ENCODE assay signal across 8 cellular contexts in genomic region chr1:159012495-159012894, GRCh38. TPM values are rescaled to one million over a fixed set of nuclear protein-coding genes. Genes with fewer than 3 reads are reported as not detected.
DNase-seq lines count a peak whose midpoint lies in the region; TF ChIP-seq lines count a peak whose summit lies in the region.

No MANE protein-coding gene starts in this region.

- H3K9me3 ChIP-seq in effector memory CD4-positive, alpha-beta T cell (ENCODE audit: control insufficient read depth, low read length): no peaks in the 10 kb centered on the region

- intact Hi-C loops in posterior vena cava (cut with DNase I): no loop called here

- DNase-seq in ELR (ENCODE audit: low read depth): peak; percentile 53
- DNase-seq in HFFc6: no peak
- DNase-seq in T-helper 2 cell treated with Interferon-gamma antibody and Interleukin-4, amounts not matched to agents 5 μg/mL and 100 μg/mL, for 36 hours (ENCODE audit: low spot score): peak; percentile 70
- DNase-seq in effector memory CD4-positive, alpha-beta T cell: peak in 2 of 3 donors; percentile 29 to 32
- peak; percentile 33 for DNase-seq in retina
- no peak for DNase-seq in H7
- no peak for DNase-seq in posterior vena cava (ENCODE audit: low spot score)
- no peak for DNase-seq in mesenteric fat pad (ENCODE audit: low spot score)

- peaks cover 36% of the 10 kb centered on the region for H3K4me1 ChIP-seq in effector memory CD4-positive, alpha-beta T cell (ENCODE audit: control insufficient read depth, insufficient read depth, low read length, poor library complexity, severe bottlenecking)

- H3K9me3 Mint-ChIP-seq in HFFc6: no peaks in the 10 kb centered on the region
- H3K9me3 Mint-ChIP-seq in T-helper 2 cell treated with Interferon-gamma antibody and Interleukin-4, amounts not matched to agents 5 μg/mL and 100 μg/mL, for 36 hours: no peaks in the 10 kb centered on the region

- no peak for TF ChIP-seq CTCF in HFFc6 (IDR thresholded peaks at IDR 0.05)

- H3K36me3 Mint-ChIP-seq in HFFc6 (ENCODE audit: low read depth): peaks cover 54% of the 10 kb centered on the region
- peaks cover 74% of the 10 kb centered on the region for H3K36me3 Mint-ChIP-seq in T-helper 2 cell treated with Interferon-gamma antibody and Interleukin-4, amounts not matched to agents 5 μg/mL and 100 μg/mL, for 36 hours (ENCODE audit: low read depth)

- peaks cover 66% of the 10 kb centered on the region for H3K4me1 Mint-ChIP-seq in HFFc6 (ENCODE audit: low read depth)
- H3K4me1 Mint-ChIP-seq in T-helper 2 cell treated with Interferon-gamma antibody and Interleukin-4, amounts not matched to agents 5 μg/mL and 100 μg/mL, for 36 hours (ENCODE audit: low read depth): peaks cover 54% of the 10 kb centered on the region

- H3K36me3 ChIP-seq in effector memory CD4-positive, alpha-beta T cell (ENCODE audit: control insufficient read depth, insufficient read depth, low read length): peaks cover 14% of the 10 kb centered on the region
- no peaks in the 10 kb centered on the region for H3K36me3 ChIP-seq in H7 (replicated peaks; ENCODE audit: control insufficient read depth, insufficient read depth, low read length)

- peak overlapping the region; percentile 45 for H3K4me3 ChIP-seq in effector memory CD4-positive, alpha-beta T cell (ENCODE audit: insufficient read depth, low read depth, low read length, poor library complexity, severe bottlenecking)
- H3K4me3 ChIP-seq in H7 (ENCODE audit: insufficient read depth, low read depth, low read length): no peak overlapping the region

- H3K27me3 ChIP-seq in effector memory CD4-positive, alpha-beta T cell (replicated peaks; ENCODE audit: control insufficient read depth, insufficient read depth, low read length, poor library complexity, severe bottlenecking): no peaks in the 10 kb centered on the region
- peaks cover 3% of the 10 kb centered on the region for H3K27me3 ChIP-seq in H7 (ENCODE audit: control insufficient read depth, insufficient read depth, low read length)

- peak overlapping the region; percentile 55 for H3K27ac ChIP-seq in effector memory CD4-positive, alpha-beta T cell (ENCODE audit: insufficient read depth, low read length, poor library complexity, severe bottlenecking)

- no peaks in the 10 kb centered on the region for H3K27me3 Mint-ChIP-seq in HFFc6 (ENCODE audit: insufficient read depth)
- no peaks in the 10 kb centered on the region for H3K27me3 Mint-ChIP-seq in T-helper 2 cell treated with Interferon-gamma antibody and Interleukin-4, amounts not matched to agents 5 μg/mL and 100 μg/mL, for 36 hours (ENCODE audit: low read depth)

- peak overlapping the region; percentile 83 for H3K4me3 Mint-ChIP-seq in HFFc6
- H3K4me3 Mint-ChIP-seq in T-helper 2 cell treated with Interferon-gamma antibody and Interleukin-4, amounts not matched to agents 5 μg/mL and 100 μg/mL, for 36 hours: peak overlapping the region; percentile 93

- H3K27ac Mint-ChIP-seq in HFFc6: no peak overlapping the region
- peak overlapping the region; percentile 98 for H3K27ac Mint-ChIP-seq in T-helper 2 cell treated with Interferon-gamma antibody and Interleukin-4, amounts not matched to agents 5 μg/mL and 100 μg/mL, for 36 hours

RNA-seq across cellular contexts. Expression of gene IFI16, which starts 2.8 kb away (rescaled TPM):
- 10 to 100 TPM; 50.5 to 70.7 (median 67.3) TPM for total RNA-seq in HFFc6 (2021; fragmentation: NEBNext Ultra II Directional; extraction: Animal tissue kit (Norgen Biotek cat#: 25700))
- 1.1 and 4.7 TPM in 2 replicates for total RNA-seq in H7 (2014; rRNA removed; shearing (Covaris generic))
- total RNA-seq in posterior vena cava (10 to 100 TPM; 99.0 to 99.6 TPM), mesenteric fat pad (128 TPM)

Comparison
In these comparisons a context has a peak if more than half of its experiments do, and no peak if none do; other contexts are left out.
1. DNase-seq: peak in ELR (single experiment), T-helper 2 cell treated with Interferon-gamma antibody and Interleukin-4, amounts not matched to agents 5 μg/mL and 100 μg/mL, for 36 hours (single experiment), effector memory CD4-positive, alpha-beta T cell (2 of 3) and retina (single experiment); none in HFFc6 (single experiment), H7 (single experiment), posterior vena cava (single experiment) and mesenteric fat pad (single experiment).